ENCODE assay signal across 9 cellular contexts in genomic region chr18:56112013-56112749, GRCh38.
DNase-seq lines count a peak whose midpoint lies in the region; ATAC-seq and TF ChIP-seq lines count a peak whose summit lies in the region.
"Had no signal": no experiment of that assay in that cellular context is flagged by ENCODE, and none has a peak within 500 bp of the region (broad histone marks: within the 10 kb centered on the region; RNA-seq: fewer than 3 reads in every experiment).

No MANE protein-coding gene starts in this region.

- 82% methylated on average over 6 of the region's 6 CpGs for WGBS in smooth muscle cell (ENCODE audit: low lambda C conversion rate)

- no peak overlapping the region for H3K27ac ChIP-seq in smooth muscle cell (ENCODE audit: low read depth)
- H3K27ac ChIP-seq: lower lobe of right lung had no signal

- H3K9me3 ChIP-seq in smooth muscle cell (replicated peaks; ENCODE audit: low read depth) = no peaks in the 10 kb centered on the region
- H3K9me3 ChIP-seq: lower lobe of right lung had no signal

- TF ChIP-seq CTCF in GM06990 (IDR thresholded peaks at IDR 0.05; ENCODE audit: insufficient read depth, low read length, poor library complexity, severe bottlenecking) (no peak), smooth muscle cell (IDR thresholded peaks at IDR 0.05; ENCODE audit: borderline replicate concordance, insufficient read depth, poor library complexity, severe bottlenecking) (no peak)

- no peak overlapping the region for H3K27ac Mint-ChIP-seq in activated naive CD8-positive, alpha-beta T cell treated with anti-CD3 and anti-CD28 coated beads, Interleukin-2, amount 10 ng/mL, durations not matched to agents 7 days and 5 days

- H3K9me3 Mint-ChIP-seq in activated naive CD8-positive, alpha-beta T cell treated with anti-CD3 and anti-CD28 coated beads, Interleukin-2, amount 10 ng/mL, durations not matched to agents 7 days and 5 days = no peaks in the 10 kb centered on the region

- H3K27me3 ChIP-seq in GM06990 (replicated peaks; ENCODE audit: control insufficient read depth, insufficient read depth, low read length) (no peaks in the 10 kb centered on the region), smooth muscle cell (ENCODE audit: low read depth) (no peaks in the 10 kb centered on the region)

- H3K4me1 Mint-ChIP-seq in activated naive CD8-positive, alpha-beta T cell treated with anti-CD3 and anti-CD28 coated beads, Interleukin-2, amount 10 ng/mL, durations not matched to agents 7 days and 5 days = peaks cover 5% of the 10 kb centered on the region

- H3K36me3 ChIP-seq in GM06990 (ENCODE audit: control insufficient read depth, insufficient read depth, low read length) (no peaks in the 10 kb centered on the region), smooth muscle cell (ENCODE audit: low read depth) (no peaks in the 10 kb centered on the region)
- H3K36me3 ChIP-seq: lower lobe of right lung had no signal

- no peak overlapping the region for H3K4me2 ChIP-seq in smooth muscle cell

- no peaks in the 10 kb centered on the region for H3K27me3 Mint-ChIP-seq in activated naive CD8-positive, alpha-beta T cell treated with anti-CD3 and anti-CD28 coated beads, Interleukin-2, amount 10 ng/mL, durations not matched to agents 7 days and 5 days

- no peak overlapping the region for H3K9ac ChIP-seq in smooth muscle cell (ENCODE audit: low read depth)

- no peak overlapping the region for H2AFZ ChIP-seq in smooth muscle cell (ENCODE audit: low read depth)

- DNase-seq in GM06990 (ENCODE audit: extremely low read depth, insufficient read length) (peak; percentile 67), GM19240 (ENCODE audit: insufficient read length, low spot score) (peak; percentile 5), NCI-H2029 (lab: John Stamatoyannopoulos, UW) (no peak), NCI-H345 (lab: John Stamatoyannopoulos, UW) (no peak), smooth muscle cell (lab: John Stamatoyannopoulos, UW; ENCODE audit: unreplicated experiment) (no peak), pons (ENCODE audit: low spot score) (no peak)
- DNase-seq in activated naive CD8-positive, alpha-beta T cell treated with anti-CD3 and anti-CD28 coated beads, Interleukin-2, amount 10 ng/mL, durations not matched to agents 7 days and 5 days = no peak
- DNase-seq: lower lobe of right lung had no signal

- POLR2A ChIA-PET in activated naive CD8-positive, alpha-beta T cell treated with anti-CD3 and anti-CD28 coated beads, Interleukin-2, amount 10 ng/mL, durations not matched to agents 7 days and 5 days (lab: Charles Lee) = no interaction called here

- no peaks in the 10 kb centered on the region for H3K79me2 ChIP-seq in smooth muscle cell (ENCODE audit: low read depth)

- no peaks in the 10 kb centered on the region for H3F3A ChIP-seq in smooth muscle cell (ENCODE audit: low read depth)

- H3K4me3 ChIP-seq in GM06990 (replicated peaks; ENCODE audit: low read depth, low read length) (no peak overlapping the region; the same call in 1 of the 2 replicates), smooth muscle cell (no peak overlapping the region)
- H3K4me3 ChIP-seq: lower lobe of right lung had no signal

- peak; percentile 98 for ATAC-seq in HG03045 (IDR thresholded peaks at IDR 0.05; ENCODE audit: unreplicated experiment)
- peak; percentile 42 for ATAC-seq in activated naive CD8-positive, alpha-beta T cell treated with anti-CD3 and anti-CD28 coated beads, Interleukin-2, amount 10 ng/mL, durations not matched to agents 7 days and 5 days (ENCODE audit: low read depth)
- ATAC-seq: lower lobe of right lung had no signal

- no peaks in the 10 kb centered on the region for H3K36me3 Mint-ChIP-seq in activated naive CD8-positive, alpha-beta T cell treated with anti-CD3 and anti-CD28 coated beads, Interleukin-2, amount 10 ng/mL, durations not matched to agents 7 days and 5 days

- peak overlapping the region; percentile 36 for H3K4me3 Mint-ChIP-seq in activated naive CD8-positive, alpha-beta T cell treated with anti-CD3 and anti-CD28 coated beads, Interleukin-2, amount 10 ng/mL, durations not matched to agents 7 days and 5 days

- no peaks in the 10 kb centered on the region for H4K20me1 ChIP-seq in smooth muscle cell (ENCODE audit: low read depth)

- H3K4me1 ChIP-seq in smooth muscle cell (ENCODE audit: low read depth) = peaks cover 14% of the 10 kb centered on the region

Comparison
In these comparisons a context has a peak if more than half of its experiments do, and no peak if none do; other contexts are left out.
1. DNase-seq: peak in GM06990 (single experiment) and GM19240 (single experiment); none in activated naive CD8-positive, alpha-beta T cell treated with anti-CD3 and anti-CD28 coated beads, Interleukin-2, amount 10 ng/mL, durations not matched to agents 7 days and 5 days (single experiment), NCI-H2029 (single experiment), NCI-H345 (single experiment), smooth muscle cell (single experiment) and pons (single experiment).